ENCODE assay signal across 8 cellular contexts in the genomic region with DNA sequence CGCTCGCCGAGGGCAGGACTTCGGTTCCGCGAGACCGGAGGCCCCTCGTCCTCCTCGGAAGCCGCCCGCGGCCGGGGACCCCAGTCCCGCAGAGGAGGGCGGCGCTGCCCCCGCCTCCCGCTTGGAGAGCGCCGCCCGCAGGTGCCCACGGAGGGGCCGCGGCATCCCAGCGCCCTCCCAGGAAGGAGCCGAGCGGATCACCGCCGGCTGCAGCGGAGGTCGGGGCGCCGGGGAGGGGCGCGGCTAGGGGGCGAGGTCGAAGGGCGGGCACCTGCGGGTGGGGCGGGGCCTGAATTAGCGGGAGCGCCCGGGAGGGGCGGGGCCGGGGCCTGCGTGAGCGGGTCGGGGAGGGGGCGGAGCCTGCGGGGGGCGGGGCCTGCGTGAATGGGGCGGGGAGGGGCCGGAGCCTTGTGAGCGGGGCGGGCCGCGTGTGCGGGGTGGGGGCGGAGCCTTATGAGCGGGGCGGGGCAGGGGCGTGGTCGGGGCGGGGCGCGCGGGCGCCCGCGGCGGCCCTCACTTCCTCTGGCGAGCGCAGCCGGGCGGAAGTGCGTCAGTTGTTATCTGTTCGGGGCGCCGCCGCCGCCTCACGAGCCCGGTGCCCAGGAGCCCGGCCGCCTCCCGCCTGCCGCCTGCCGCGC. TPM values are rescaled to one million over a fixed set of nuclear protein-coding genes. Genes with fewer than 3 reads are reported as not detected.
DNase-seq lines count a peak whose midpoint lies in the region; ATAC-seq and TF ChIP-seq lines count a peak whose summit lies in the region.

A gene (plus strand): TSS at position 550 of the 638 bp plus-strand sequence.

- H3K4ac ChIP-seq in IMR-90 (ENCODE audit: low read depth, low read length) = no peak within 1 kb of the TSS

- H3K79me2 ChIP-seq in OCI-LY7 (ENCODE audit: insufficient read depth, low read depth, low read length) = no peaks in the 10 kb centered on the region

- H3K23ac ChIP-seq in IMR-90 (ENCODE audit: low read depth, low read length) = peak within 1 kb of the TSS; percentile 1; the same call in 1 of the 2 replicates

- WGBS in IMR-90 (ENCODE audit: extremely low coverage in 2 of 2, insufficient read length in 1 of 2), 2 experiments = 3% methylated on average over 6 of the region's 90 CpGs; no CpG with 5 or more reads in 1 of the 2 experiments

- H3K27me3 ChIP-seq in IMR-90 (ENCODE audit: control insufficient read depth, insufficient read depth, low read length) = peaks cover 3% of the 10 kb centered on the region

- H3K9me3 ChIP-seq in IMR-90 (ENCODE audit: control insufficient read depth, insufficient read depth, low read length) (no peaks in the 10 kb centered on the region), OCI-LY7 (ENCODE audit: low read length) (no peaks in the 10 kb centered on the region)

- no peaks in the 10 kb centered on the region for H3K9me2 ChIP-seq in OCI-LY7 (ENCODE audit: insufficient read depth, low read length)

- in situ Hi-C loops in IMR-90 (cut with MboI; ENCODE audit: low sequenced_read_pairs) = no loop called here

- TF ChIP-seq RAD21 in IMR-90 (IDR thresholded peaks at IDR 0.05; ENCODE audit: low read length) = no peak

- POLR2A ChIA-PET in IMR-90 (lab: Charles Lee; ENCODE audit: unreplicated experiment) = no interaction called here
- POLR2A ChIA-PET in OCI-LY7 (lab: Charles Lee) = no interaction called here

- H3K36me3 ChIP-seq in IMR-90 (ENCODE audit: control insufficient read depth, insufficient read depth, low read length) (0 out of 2 replicates have a peak, but pooled peaks cover 1% of the 10 kb centered on the region), OCI-LY7 (ENCODE audit: insufficient read depth, low read length) (no peaks in the 10 kb centered on the region)

- H2BK20ac ChIP-seq in IMR-90 (ENCODE audit: low read depth, low read length) = no peak within 1 kb of the TSS

- intact Hi-C loops in IMR-90 (cut with micrococcal nuclease) = loop anchor here (2.0 kb wide), 1 partner anchor 71 kb away; no protein-coding TSS in a partner anchor
- intact Hi-C loops in OCI-LY7 (cut with micrococcal nuclease; ENCODE audit: unreplicated experiment) = loop anchor here (2.0 kb wide), 2 partner anchors 45 to 71 kb away; no protein-coding TSS in a partner anchor

- peak within 1 kb of the TSS; percentile 19 for H3K9ac ChIP-seq in IMR-90 (ENCODE audit: low read depth, low read length)

- H3K14ac ChIP-seq in IMR-90 (replicated peaks; ENCODE audit: low read depth, low read length) = 0 out of 2 replicates have a peak within 1 kb of the TSS, but pooled peaks have one; percentile 68

- peak within 1 kb of the TSS; percentile 97 for H3K4me2 ChIP-seq in IMR-90 (ENCODE audit: low read depth, low read length)
- peak within 1 kb of the TSS; percentile 99 for H3K4me2 ChIP-seq in OCI-LY7 (ENCODE audit: low read length)

- no peak within 1 kb of the TSS for H4K8ac ChIP-seq in IMR-90 (ENCODE audit: low read depth in 2 of 2, low read length in 2 of 2)

- dilution Hi-C loops in IMR-90 (cut with HindIII; ENCODE audit: low sequenced_read_pairs, unreplicated experiment) = no loop called here

- H3K18ac ChIP-seq in IMR-90 (ENCODE audit: low read depth, low read length) = no peak within 1 kb of the TSS

- H3K9me1 ChIP-seq in IMR-90 (ENCODE audit: insufficient read depth, low read length) = no peaks in the 10 kb centered on the region

- H3K4me1 ChIP-seq in IMR-90 (ENCODE audit: control insufficient read depth, insufficient read depth, low read length) (peaks cover 13% of the 10 kb centered on the region; the same call in 1 of the 2 replicates), OCI-LY7 (ENCODE audit: insufficient read depth, low read length, poor library complexity, severe bottlenecking) (peaks cover 28% of the 10 kb centered on the region)

- H3K4me3 ChIP-seq in IMR-90 (ENCODE audit: insufficient read depth, low read depth, low read length) (peak within 1 kb of the TSS; percentile 91), OCI-LY7 (ENCODE audit: low read depth, low read length, poor library complexity, severe bottlenecking) (peak within 1 kb of the TSS; percentile 78), epithelial cell of proximal tubule (ENCODE audit: low read depth, low read length) (peak within 1 kb of the TSS; percentile 72)

- peak within 1 kb of the TSS; percentile 92 for H2AFZ ChIP-seq in IMR-90 (replicated peaks; ENCODE audit: low read length, poor library complexity)
- peak within 1 kb of the TSS; percentile 86 for H2AFZ ChIP-seq in OCI-LY7 (ENCODE audit: low read length)

- H4K91ac ChIP-seq in IMR-90 (ENCODE audit: insufficient read depth, low read depth, low read length) = no peak within 1 kb of the TSS

- BruUV-seq in IMR-90 (replicated peaks; lab: Mats Ljungman, UMichigan) = no TSS peak
- no TSS peak for BruUV-seq in OCI-LY7 (replicated peaks; lab: Mats Ljungman, UMichigan)

- no peak within 1 kb of the TSS for H2BK5ac ChIP-seq in IMR-90 (ENCODE audit: low read depth, low read length, poor library complexity, severe bottlenecking)

- H3K27ac ChIP-seq in IMR-90 (ENCODE audit: insufficient read depth, low read length) (peak within 1 kb of the TSS; percentile 17; the same call in 1 of the 2 replicates), OCI-LY7 (ENCODE audit: low read depth, low read length, poor library complexity, severe bottlenecking) (no peak within 1 kb of the TSS)

- H4K20me1 ChIP-seq in IMR-90 (ENCODE audit: insufficient read depth, low read length) (peaks cover 40% of the 10 kb centered on the region), OCI-LY7 (ENCODE audit: insufficient read depth, low read length) (peaks cover 10% of the 10 kb centered on the region; the same call in 1 of the 2 replicates)

- peak; percentile 44 for ATAC-seq in GM21526 (IDR thresholded peaks at IDR 0.05; ENCODE audit: low FRiP score, unreplicated experiment)
- peak; percentile 93 for ATAC-seq in IMR-90 (ENCODE audit: low read depth)

- H2BK15ac ChIP-seq in IMR-90 (ENCODE audit: low read depth, low read length) = no peak within 1 kb of the TSS

- peak within 1 kb of the TSS; percentile 68 for H2AK9ac ChIP-seq in IMR-90 (replicated peaks; ENCODE audit: low read depth, low read length, poor library complexity)

- peaks cover 5 to 37% of the 10 kb centered on the region in 2 experiments for H3K79me1 ChIP-seq in IMR-90 (ENCODE audit: low read depth in 1 of 2, low read length in 2 of 2)

- TF ChIP-seq POLR2A in IMR-90 (IDR thresholded peaks at IDR 0.05; ENCODE audit: low read depth, low read length) = no peak

- DNase-seq in COR-L47 (lab: John Stamatoyannopoulos, UW) = peak; percentile 92
- peak; percentile 80 for DNase-seq in IMR-90
- DNase-seq in OCI-LY7 (ENCODE audit: low spot score) = peak; percentile 92
- DNase-seq in activated T-cell treated with anti-CD3 and anti-CD28 coated beads for 4 hours = peak; percentile 91
- no peak for DNase-seq in epithelial cell of proximal tubule (ENCODE audit: low read depth)
- peak; percentile 91 for DNase-seq in mucosa of gallbladder (ENCODE audit: low spot score)
- peak; percentile 89 to 93 for DNase-seq in stimulated activated CD8-positive, alpha-beta memory T cell treated with anti-CD3 and anti-CD28 coated beads, Interleukin-2, amount 100 ng/mL, for 48 hours (ENCODE audit: low read depth in 2 of 2)

- CTCF ChIA-PET in IMR-90 (lab: Yijun Ruan, JAX) (no interaction called here), OCI-LY7 (lab: Charles Lee; ENCODE audit: unreplicated experiment) (no interaction called here)

- no peak within 1 kb of the TSS for H4K5ac ChIP-seq in IMR-90 (ENCODE audit: low read depth, low read length)

- TF ChIP-seq CTCF in IMR-90 (conservative IDR thresholded peaks at IDR 0.05; ENCODE audit: low read depth, low read length) = no peak
- TF ChIP-seq CTCF in OCI-LY7 (conservative IDR thresholded peaks at IDR 0.05; ENCODE audit: low read length) = no peak
- TF ChIP-seq CTCF in epithelial cell of proximal tubule (conservative IDR thresholded peaks at IDR 0.05; ENCODE audit: low read depth, low read length) = no peak

- H2BK120ac ChIP-seq in IMR-90 (ENCODE audit: low read depth, low read length) = no peak within 1 kb of the TSS

- H2AK5ac ChIP-seq in IMR-90 (ENCODE audit: low read depth, low read length) = no peak within 1 kb of the TSS

- no peak within 1 kb of the TSS for H3K56ac ChIP-seq in IMR-90 (ENCODE audit: extremely low read depth, insufficient read depth, low read length)

TF ChIP-seq in IMR-90, 13 proteins besides CTCF, POLR2A, EP300 and RAD21:
- no peak for TF ChIP-seq MAFK (IDR thresholded peaks at IDR 0.05; ENCODE audit: low read depth, low read length)
- TF ChIP-seq BHLHE40 (IDR thresholded peaks at IDR 0.05; ENCODE audit: low read depth, low read length) = peak; percentile 50; the same call in 1 of the 2 replicates
- no peak for TF ChIP-seq FOS (IDR thresholded peaks at IDR 0.05; ENCODE audit: low read depth, low read length)
- peak; percentile 5; the same call in 1 of the 2 replicates for TF ChIP-seq MAZ (IDR thresholded peaks at IDR 0.05; ENCODE audit: borderline replicate concordance, low read depth, low read length)
- TF ChIP-seq CEBPB (IDR thresholded peaks at IDR 0.05; ENCODE audit: low read depth, low read length) = no peak
- no peak for TF ChIP-seq NFE2L2 (IDR thresholded peaks at IDR 0.05; ENCODE audit: low read depth, low read length)
TF ChIP-seq in IMR-90: peak in this region for 2.

RNA-seq across cellular contexts. Expression of the gene that starts here (rescaled TPM):
- total RNA-seq in IMR-90 (2012; rRNA removed) = 0.36 and 0.83 TPM in 2 replicates
- polyA plus RNA-seq in IMR-90 (2012; rRNA removed) = 10.8 and 12.9 TPM in 2 replicates
- 9.9 and 14.5 TPM in 2 replicates for polyA plus RNA-seq in IMR-90 (2012; cell fraction: cytosol; rRNA removed)
- polyA plus RNA-seq in IMR-90 (2012; cell fraction: nucleus; rRNA removed; ENCODE audit: low replicate concordance) = 30.2 and 71.7 TPM in 2 replicates
- total RNA-seq in OCI-LY7 (2014; rRNA removed; shearing (Covaris generic)) = 8.0 and 24.6 TPM in 2 replicates
- total RNA-seq in OCI-LY7 (2022) = 83.5 and 87.8 TPM in 2 replicates
- total RNA-seq in epithelial cell of proximal tubule = 57.4 and 95.9 TPM in 2 replicates
- total RNA-seq in mucosa of gallbladder = 67.1 TPM
